Comparison of ENCODE assay signal across 8 cellular contexts in genomic region chr17:27333410-27333980, GRCh38. TPM values are rescaled to one million over a fixed set of nuclear protein-coding genes. Genes with fewer than 3 reads are reported as not detected.
A peak's percentile ranks its signal among the peaks of the same experiment; 100 is the strongest.
DNase-seq lines count a peak whose midpoint lies in the region; ATAC-seq and TF ChIP-seq lines count a peak whose summit lies in the region.

No MANE protein-coding gene starts in this region.

- no peak for DNase-seq in HEK293T (ENCODE audit: extremely low spot score)
- peak; percentile 61 for DNase-seq in activated CD8-positive, alpha-beta memory T cell treated with anti-CD3 and anti-CD28 coated beads for 24 hours
- no peak for DNase-seq in foreskin keratinocyte
- DNase-seq in GM19240 (ENCODE audit: insufficient read length, low spot score) = no peak
- DNase-seq in NK-92 (lab: John Stamatoyannopoulos, UW; ENCODE audit: unreplicated experiment) = no peak
- no peak for DNase-seq in AG08396 (ENCODE audit: low spot score)

- ATAC-seq in foreskin keratinocyte (no peak), GM18517 (IDR thresholded peaks at IDR 0.05; ENCODE audit: unreplicated experiment) (no peak)

- peaks cover 10% of the 10 kb centered on the region for H3K4me1 ChIP-seq in foreskin keratinocyte

- H3K27me3 ChIP-seq in foreskin keratinocyte = no peaks in the 10 kb centered on the region

- peak overlapping the region; percentile 55 for H3K27ac ChIP-seq in foreskin keratinocyte
- H3K27ac ChIP-seq in skin epidermis = peak overlapping the region in 20 of 21 experiments; percentile 57 to 92 (median 86)

- H3K4me3 ChIP-seq in skin epidermis = peak overlapping the region; percentile 29 to 55 (median 41)

- CTCF ChIA-PET in HEK293T (lab: Yijun Ruan, JAX) = interaction anchor here (1.0 to 1.8 kb wide), 10 partner anchors 17 to 314 kb away, joined by 3 to 19 read pairs (median 3); no protein-coding TSS in a partner anchor

- TF ChIP-seq CTCF in foreskin keratinocyte (conservative IDR thresholded peaks at IDR 0.05) = no peak

- POLR2A ChIA-PET in HEK293T (lab: Yijun Ruan, JAX) = interaction anchor here (0.6 to 1.9 kb wide), 10 partner anchors 11 to 266 kb away, joined by 3 to 17 read pairs (median 6); partner anchors contain the start of gene WSB1

TF ChIP-seq in HEK293T, 16 proteins besides CTCF, POLR2A, EP300 and RAD21:
- TF ChIP-seq L3MBTL2 (conservative IDR thresholded peaks at IDR 0.05) = 0 out of 2 replicates have a peak, but pooled peaks have one; percentile 9
- no peak for TF ChIP-seq ARNT (IDR thresholded peaks at IDR 0.05)

RNA-seq across cellular contexts. Expression of gene WSB1, which starts 39.6 kb away (rescaled TPM):
- 41.5 and 44.3 TPM in 2 replicates for total RNA-seq in foreskin keratinocyte
- polyA plus RNA-seq in foreskin keratinocyte = 11.6 and 14.1 TPM in 2 replicates
